In genomic region chr6:21200056-21200870, GRCh38 we compare ENCODE assay signal across 14 cellular contexts.
DNase-seq lines count a peak whose midpoint lies in the region; ATAC-seq, FAIRE-seq and TF ChIP-seq lines count a peak whose summit lies in the region.
"Had no signal": no experiment of that assay in that cellular context is flagged by ENCODE, and none has a peak within 500 bp of the region (broad histone marks: within the 10 kb centered on the region; RNA-seq: fewer than 3 reads in every experiment).

No MANE protein-coding gene starts in this region.

- no peak overlapping the region for H3K9ac ChIP-seq in SK-N-SH

- 46% methylated on average over 7 of the region's 7 CpGs for WGBS in SK-N-SH (ENCODE audit: low lambda C conversion rate)

- no peak for FAIRE-seq in urothelium cell line (lab: Jason Lieb, UNC)
- FAIRE-seq: kidney had no signal

- peak in 1 of 2 experiments; percentile 73; a peak in 2 of 4 replicates for TF ChIP-seq EP300 in SK-N-SH (IDR thresholded peaks at IDR 0.05; ENCODE audit: borderline replicate concordance in 1 of 2, low read depth in 1 of 2, low read length in 1 of 2)

- H2AFZ ChIP-seq in SK-N-SH (ENCODE audit: low read depth), result no peak overlapping the region

- H3K27me3 ChIP-seq in H7 (ENCODE audit: control insufficient read depth, insufficient read depth, low read length), result no peaks in the 10 kb centered on the region
- no peaks in the 10 kb centered on the region for H3K27me3 ChIP-seq in SK-N-SH (ENCODE audit: insufficient read depth)

- peak; percentile 57 for DNase-seq in Daoy (ENCODE audit: low read depth)
- DNase-seq in H7, result peak; percentile 29
- peak; percentile 58 for DNase-seq in SK-N-SH
- DNase-seq in lung microvascular endothelial cell (ENCODE audit: low read depth in 2 of 2), result peak; percentile 36 to 45
- no peak for DNase-seq in urothelium cell line (ENCODE audit: low spot score)
- DNase-seq in CD1c-positive myeloid dendritic cell (ENCODE audit: extremely low spot score), result no peak
- DNase-seq: activated CD4-positive, alpha-beta T cell treated with anti-CD3 and anti-CD28 coated beads for 48 hours; activated T-cell treated with anti-CD3 and anti-CD28 coated beads, Interleukin-2, amount 50 U/mL, for 72 hours; amniotic stem cell; effector CD4-positive, alpha-beta T cell; kidney; naive thymus-derived CD4-positive, alpha-beta T cell; NCI-H1048 had no signal

- H3K9me2 ChIP-seq in SK-N-SH, result no peaks in the 10 kb centered on the region

- no peak for TF ChIP-seq CTCF in SK-N-SH (IDR thresholded peaks at IDR 0.05)

- H3F3A ChIP-seq in SK-N-SH (replicated peaks; ENCODE audit: insufficient read depth), result no peaks in the 10 kb centered on the region

- no peaks in the 10 kb centered on the region for H3K79me2 ChIP-seq in SK-N-SH (ENCODE audit: insufficient read depth)

- CTCF ChIA-PET in SK-N-SH (lab: Yijun Ruan, JAX), result interaction anchor here (1.3 to 1.7 kb wide), 7 partner anchors 28 to 636 kb away, joined by 3 to 6 read pairs (median 4); no protein-coding TSS in a partner anchor

- TF ChIP-seq RAD21 in SK-N-SH (IDR thresholded peaks at IDR 0.05; ENCODE audit: low read length), result 0 out of 2 replicates have a peak, but pooled peaks have one; percentile 1

- no peaks in the 10 kb centered on the region for H3K36me3 ChIP-seq in H7 (replicated peaks; ENCODE audit: control insufficient read depth, insufficient read depth, low read length)
- H3K36me3 ChIP-seq in SK-N-SH (replicated peaks in 1 of 2; ENCODE audit: control insufficient read depth in 1 of 2, insufficient read depth in 2 of 2, low read length in 1 of 2), result no peaks in the 10 kb centered on the region

- no peak overlapping the region for H3K4me2 ChIP-seq in SK-N-SH

- H3K9me3 ChIP-seq in SK-N-SH, result no peaks in the 10 kb centered on the region

- H3K4me3 ChIP-seq in H7 (ENCODE audit: insufficient read depth, low read depth, low read length) (no peak overlapping the region), SK-N-SH (ENCODE audit: low read depth in 2 of 2, low read length in 1 of 2) (no peak overlapping the region)

- H4K20me1 ChIP-seq in SK-N-SH (ENCODE audit: insufficient read depth), result no peaks in the 10 kb centered on the region

- ATAC-seq in GM21825 (IDR thresholded peaks at IDR 0.05; ENCODE audit: unreplicated experiment), result no peak
- ATAC-seq: activated T-cell treated with anti-CD3 and anti-CD28 coated beads, Interleukin-2, amount 50 U/mL, for 72 hours; naive thymus-derived CD4-positive, alpha-beta T cell had no signal

- H3K4me1 ChIP-seq in SK-N-SH (ENCODE audit: control insufficient read depth in 1 of 2, insufficient read depth in 2 of 2, low read depth in 1 of 2, low read length in 1 of 2), result peaks cover 15 to 39% of the 10 kb centered on the region in 2 experiments; a peak in 3 of 4 replicates

- peak overlapping the region; percentile 4 to 99; a peak in 3 of 4 replicates for H3K27ac ChIP-seq in SK-N-SH (ENCODE audit: low read depth in 2 of 2, low read length in 1 of 2)

- POLR2A ChIA-PET in SK-N-SH (lab: Yijun Ruan, JAX), result interaction anchor here (0.6 to 4.1 kb wide), 10 partner anchors 41 to 626 kb away, joined by 3 to 41 read pairs (median 3); no protein-coding TSS in a partner anchor

TF ChIP-seq in SK-N-SH, 30 proteins besides CTCF, POLR2A, EP300 and RAD21:
- TF ChIP-seq FOSL2 (IDR thresholded peaks at IDR 0.05; ENCODE audit: borderline replicate concordance, low read depth) (no peak), MXI1 (IDR thresholded peaks at IDR 0.05; ENCODE audit: low read depth, low read length) (peak; percentile 77)
TF ChIP-seq in SK-N-SH: peak in this region for 1.

Comparison
In these comparisons a context has a peak if more than half of its experiments do, and no peak if none do; other contexts are left out.
1. DNase-seq: peak in Daoy (single experiment), H7 (single experiment), SK-N-SH (single experiment) and lung microvascular endothelial cell (2 of 2); none in urothelium cell line (single experiment) and CD1c-positive myeloid dendritic cell (single experiment).